Comparison of ENCODE assay signal across 9 cellular contexts in the genomic region with DNA sequence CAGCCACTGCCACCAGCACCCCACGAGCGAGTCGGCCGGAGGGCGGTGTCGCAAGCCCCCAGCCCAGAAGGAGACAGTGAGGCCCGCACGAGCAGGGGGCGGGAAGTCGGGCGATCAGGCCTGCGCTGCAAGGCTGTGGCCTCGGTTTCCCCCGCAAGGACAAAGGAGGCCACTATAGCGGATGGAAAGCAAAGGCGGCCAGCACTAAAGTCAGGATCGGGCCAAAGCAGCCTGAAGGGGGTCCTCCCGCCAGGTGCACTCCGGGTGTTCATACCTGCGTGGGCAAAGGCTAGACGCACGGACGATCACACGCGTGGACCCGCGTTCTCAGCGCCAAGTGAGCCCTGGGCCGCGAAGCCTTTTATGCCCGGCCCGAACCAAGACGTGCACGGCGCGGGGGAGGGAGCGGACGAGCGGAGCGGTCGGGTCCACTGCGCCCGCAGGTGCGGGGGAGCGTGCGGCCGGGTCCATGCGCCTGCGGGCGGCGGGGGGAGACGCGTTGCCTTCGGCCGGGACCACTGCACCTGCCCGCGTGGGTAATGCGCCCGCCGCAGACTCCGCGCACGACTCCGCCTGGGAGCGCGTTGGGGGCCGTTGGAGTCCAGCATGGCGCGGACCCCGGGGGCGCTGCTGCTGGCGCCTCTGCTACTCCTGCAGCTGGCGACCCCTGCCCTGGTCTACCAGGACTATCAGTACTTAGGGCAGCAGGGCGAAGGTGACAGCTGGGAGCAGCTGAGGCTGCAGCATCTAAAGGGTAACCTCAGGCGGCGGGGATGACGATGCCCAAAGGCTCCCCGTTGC. TPM values are rescaled to one million over a fixed set of nuclear protein-coding genes. Genes with fewer than 3 reads are reported as not detected.
A peak's percentile ranks its signal among the peaks of the same experiment; 100 is the strongest.
DNase-seq lines count a peak whose midpoint lies in the region; ATAC-seq lines count a peak whose summit lies in the region.
"Had no signal": no experiment of that assay in that cellular context is flagged by ENCODE, and none has a peak within 500 bp of the region (broad histone marks: within the 10 kb centered on the region; RNA-seq: fewer than 3 reads in every experiment).

A gene (minus strand): TSS at position 335 of the 801 bp plus-strand sequence. CDS start 539 bp downstream, outside the sequence.
A gene (plus strand): TSS at position 604 of the 801 bp plus-strand sequence. CDS start 3 bp downstream, at position 607.

- H3K27me3 Mint-ChIP-seq in activated T-cell treated with anti-CD3 and anti-CD28 coated beads, Interleukin-2, amount 50 U/mL, for 4 hours (ENCODE audit: low read depth): no peaks in the 10 kb centered on the region

- DNase-seq in COR-L47 (lab: John Stamatoyannopoulos, UW) (peak; percentile 86), NOMO-1 treated with dmso at 0.1 percent for 144 hours (lab: John Stamatoyannopoulos, UW; ENCODE audit: unreplicated experiment) (peak; percentile 51)
- DNase-seq in activated T-cell treated with anti-CD3 and anti-CD28 coated beads, Interleukin-2, amount 50 U/mL, for 4 hours: peak; percentile 57
- peak; percentile 85 for DNase-seq in stimulated activated naive CD8-positive, alpha-beta T cell treated with anti-CD3 and anti-CD28 coated beads, Interleukin-15, Interleukin-2, amounts not matched to agents 100 U/mL and 50 U/mL, for 24 hours

- ATAC-seq in HG03565 (IDR thresholded peaks at IDR 0.05; ENCODE audit: unreplicated experiment): peak; percentile 34
- ATAC-seq in activated T-cell treated with anti-CD3 and anti-CD28 coated beads, Interleukin-2, amount 50 U/mL, for 4 hours: peak; percentile 66 to 70
- peak; percentile 58 for ATAC-seq in stimulated activated naive CD8-positive, alpha-beta T cell treated with anti-CD3 and anti-CD28 coated beads, Interleukin-15, Interleukin-2, amounts not matched to agents 100 U/mL and 50 U/mL, for 24 hours
- ATAC-seq in GM21381 (IDR thresholded peaks at IDR 0.05; ENCODE audit: unreplicated experiment): no peak

- no peaks in the 10 kb centered on the region for H3K9me3 Mint-ChIP-seq in activated T-cell treated with anti-CD3 and anti-CD28 coated beads, Interleukin-2, amount 50 U/mL, for 4 hours

- H3K4me3 Mint-ChIP-seq in activated T-cell treated with anti-CD3 and anti-CD28 coated beads, Interleukin-2, amount 50 U/mL, for 4 hours: peak within 1 kb of the TSS; percentile 86

- H3K4me1 ChIP-seq in esophagus (ENCODE audit: control insufficient read depth in 2 of 2, insufficient read depth in 2 of 2, low read length in 1 of 2) (peaks cover 3% of the 10 kb centered on the region in 2 donors), mononuclear cell (ENCODE audit: insufficient read depth, low read length) (peaks cover 27% of the 10 kb centered on the region)

- H3K36me3 ChIP-seq in esophagus (ENCODE audit: control insufficient read depth in 2 of 2, insufficient read depth in 2 of 2, low read length in 1 of 2): peaks cover 0 to 10% of the 10 kb centered on the region in 2 donors

- 0 to 1% methylated on average over 51 to 78 of the region's 78 CpGs for WGBS in esophagus, 2 donors

- H3K4me3 ChIP-seq in esophagus (ENCODE audit: low read depth in 1 of 2, low read length in 2 of 2): peak within 1 kb of the TSS; percentile 84 to 91
- peak within 1 kb of the TSS; percentile 57 for H3K4me3 ChIP-seq in mononuclear cell (ENCODE audit: low read length)

- peaks cover 29% of the 10 kb centered on the region for H3K4me1 Mint-ChIP-seq in activated T-cell treated with anti-CD3 and anti-CD28 coated beads, Interleukin-2, amount 50 U/mL, for 4 hours (ENCODE audit: low read depth)

- H3K27me3 ChIP-seq in esophagus (ENCODE audit: control insufficient read depth in 1 of 2, insufficient read depth in 2 of 2, low read length in 2 of 2): no peaks in the 10 kb centered on the region
- H3K27me3 ChIP-seq in mononuclear cell (ENCODE audit: insufficient read depth, low read length): peaks cover 13% of the 10 kb centered on the region

- no peaks in the 10 kb centered on the region for H3K36me3 Mint-ChIP-seq in activated T-cell treated with anti-CD3 and anti-CD28 coated beads, Interleukin-2, amount 50 U/mL, for 4 hours (ENCODE audit: insufficient read depth)

- peak within 1 kb of the TSS; percentile 64 to 80 for H3K27ac ChIP-seq in esophagus (ENCODE audit: low read depth in 2 of 2, low read length in 1 of 2)

- no peaks in the 10 kb centered on the region for H3K9me3 ChIP-seq in esophagus (ENCODE audit: control insufficient read depth in 2 of 2, insufficient read depth in 1 of 2, low read depth in 1 of 2, low read length in 1 of 2)
- no peaks in the 10 kb centered on the region for H3K9me3 ChIP-seq in mononuclear cell (ENCODE audit: low read depth, low read length)

RNA-seq across cellular contexts. Expression of the first gene that starts in this region (rescaled TPM):
- 100 to 1,000 TPM; 185 to 224 (median 211) TPM for total RNA-seq in activated T-cell treated with anti-CD3 and anti-CD28 coated beads, Interleukin-2, amount 50 U/mL, for 4 hours
- polyA plus RNA-seq in esophagus: 100 to 1,000 TPM; 157 to 323 TPM
- 55.5 TPM for total RNA-seq in mononuclear cell

RNA-seq across cellular contexts. Expression of the second gene that starts in this region (rescaled TPM):
- total RNA-seq in activated T-cell treated with anti-CD3 and anti-CD28 coated beads, Interleukin-2, amount 50 U/mL, for 4 hours: 10 to 100 TPM; 10.3 to 18.8 (median 12.6) TPM
- 1 to 10 TPM; 2.8 to 8.4 TPM for polyA plus RNA-seq in esophagus
- not detected for total RNA-seq in mononuclear cell
- total RNA-seq: HT1080 had no signal

Comparison
In these comparisons a context has a peak if more than half of its experiments do, and no peak if none do; other contexts are left out.
1. RNA of the second gene that starts in this region (total RNA-seq): 10.3 to 18.8 TPM in activated T-cell treated with anti-CD3 and anti-CD28 coated beads, Interleukin-2, amount 50 U/mL, for 4 hours; not detected in mononuclear cell (single experiment); every median in the first group is over 10 times any median in the second.
2. Peak in every context shown above with its lines, with median percentiles within 50 percentile points of each other: DNase-seq.